In genomic region chr16:7867831-7868230, GRCh38 we compare ENCODE assay signal across 22 cellular contexts.
DNase-seq lines count a peak whose midpoint lies in the region; ATAC-seq, FAIRE-seq and TF ChIP-seq lines count a peak whose summit lies in the region.
"Had no signal": no experiment of that assay in that cellular context is flagged by ENCODE, and none has a peak within 500 bp of the region (broad histone marks: within the 10 kb centered on the region; RNA-seq: fewer than 3 reads in every experiment).

No MANE protein-coding gene starts in this region.

- POLR2A ChIA-PET in HepG2 (lab: Yijun Ruan, JAX), result no interaction called here

- no peaks in the 10 kb centered on the region for H4K20me1 ChIP-seq in HepG2 (ENCODE audit: insufficient read depth, low read length)

- no peak overlapping the region for H3K4me3 ChIP-seq in HepG2 (replicated peaks in 1 of 3; ENCODE audit: insufficient read depth in 1 of 3, low read depth in 2 of 3, low read length in 3 of 3)
- H3K4me3 ChIP-seq in right lobe of liver, result no peak overlapping the region
- H3K4me3 ChIP-seq in esophagus muscularis mucosa, result no peak overlapping the region
- H3K4me3 ChIP-seq: A549, GM12878, GM23248, HAP-1 had no signal

- no peak for TF ChIP-seq CTCF in HepG2 (CRISPR knock-in tag; IDR thresholded peaks at IDR 0.05)
- no peak for TF ChIP-seq CTCF in right lobe of liver (IDR thresholded peaks at IDR 0.05)
- TF ChIP-seq CTCF in esophagus muscularis mucosa (IDR thresholded peaks at IDR 0.05), result no peak

- WGBS in HepG2 (ENCODE audit: low lambda C conversion rate), result 10% methylated on average over 1 of the region's 1 CpG
- no CpG with 5 or more reads among the region's 1 CpG for WGBS in right lobe of liver (ENCODE audit: insufficient coverage, low coverage, low lambda C conversion rate, missing lambda C conversion rate)
- WGBS in esophagus muscularis mucosa, result 86% methylated on average over 1 of the region's 1 CpG

- H3K27ac ChIP-seq in HepG2 (ENCODE audit: extremely low read length, insufficient read depth, low read length) (no peak overlapping the region), right lobe of liver (no peak overlapping the region), esophagus muscularis mucosa (replicated peaks in 1 of 4) (no peak overlapping the region)
- H3K27ac ChIP-seq: 22Rv1, A549, C4-2B, GM23248, HL-60 had no signal

- FAIRE-seq in HepG2 (lab: Jason Lieb, UNC), result no peak
- FAIRE-seq: A549, GM12878, HTR-8/SVneo had no signal

- H3K9me3 ChIP-seq in HepG2 (ENCODE audit: low read length) (peaks cover 14% of the 10 kb centered on the region), right lobe of liver (no peaks in the 10 kb centered on the region), esophagus muscularis mucosa (peaks cover 0 to 11% (median 0%) of the 10 kb centered on the region in 4 donors)
- H3K9me3 ChIP-seq: Caco-2, HAP-1 had no signal

- no peak for TF ChIP-seq RAD21 in HepG2 (CRISPR knock-in tag; IDR thresholded peaks at IDR 0.05)

- intact Hi-C loops in HepG2 (cut with micrococcal nuclease; ENCODE audit: unreplicated experiment) (no loop called here), right lobe of liver (cut with DNase I) (no loop called here), esophagus muscularis mucosa (cut with DNase I) (no loop called here), left ventricle myocardium superior (cut with micrococcal nuclease) (no loop called here)

- no peaks in the 10 kb centered on the region for H3K36me3 ChIP-seq in HepG2 (replicated peaks in 1 of 2; ENCODE audit: control insufficient read depth in 1 of 2, insufficient read depth in 2 of 2, low read length in 2 of 2)
- no peaks in the 10 kb centered on the region for H3K36me3 ChIP-seq in right lobe of liver
- no peaks in the 10 kb centered on the region for H3K36me3 ChIP-seq in esophagus muscularis mucosa
- H3K36me3 ChIP-seq: HAP-1 had no signal

- ATAC-seq in HepG2 (no peak), right lobe of liver (no peak), left ventricle myocardium superior (no peak)
- ATAC-seq: A549, GM12878 had no signal

- H3K9ac ChIP-seq in HepG2 (ENCODE audit: insufficient read depth, low read depth, low read length), result no peak overlapping the region
- H3K9ac ChIP-seq: GM23248 had no signal

- CTCF ChIA-PET in HepG2 (lab: Yijun Ruan, JAX; ENCODE audit: low intra/inter-chr PET ratio, low total read pairs), result no interaction called here

- TF ChIP-seq POLR2A in HepG2 (IDR thresholded peaks at IDR 0.05; ENCODE audit: insufficient read depth in 1 of 2, low read depth in 2 of 2, low read length in 2 of 2), result no peak
- TF ChIP-seq POLR2A in right lobe of liver (IDR thresholded peaks at IDR 0.05), result no peak
- TF ChIP-seq POLR2A in esophagus muscularis mucosa (IDR thresholded peaks at IDR 0.05; ENCODE audit: low read depth), result no peak

- TF ChIP-seq EP300 in HepG2 (IDR thresholded peaks at IDR 0.05; ENCODE audit: low read depth in 2 of 2, low read length in 2 of 2) (no peak), HepG2 (CRISPR knock-in tag; IDR thresholded peaks at IDR 0.05; ENCODE audit: borderline replicate concordance) (no peak), esophagus muscularis mucosa (IDR thresholded peaks at IDR 0.05) (no peak)

- DNase-seq in HepG2 (ENCODE audit: low spot score) (no peak), right lobe of liver (no peak), RKO (ENCODE audit: low spot score) (peak; percentile 7), esophagus muscularis mucosa (ENCODE audit: extremely low spot score) (peak; percentile 70), NCI-H2081 (lab: John Stamatoyannopoulos, UW) (no peak), left ventricle myocardium superior (no peak), NCI-H345 (lab: John Stamatoyannopoulos, UW) (no peak)
- DNase-seq in activated CD4-positive, alpha-beta T cell treated with anti-CD3 and anti-CD28 coated beads for 4 hours, result no peak
- DNase-seq: AML-193; Caco-2; CD4-positive, alpha-beta T cell; DMS153; DMS79; GF-D8; GM23248 had no signal

- H3K4me2 ChIP-seq in HepG2 (ENCODE audit: low read depth, low read length), result no peak overlapping the region
- H3K4me2 ChIP-seq: A549 had no signal

- H3K27me3 ChIP-seq in HepG2 (ENCODE audit: control insufficient read depth in 1 of 2, insufficient read depth in 2 of 2, low read length in 2 of 2) (no peaks in the 10 kb centered on the region), right lobe of liver (no peaks in the 10 kb centered on the region), esophagus muscularis mucosa (no peaks in the 10 kb centered on the region)

- no TSS peak for BruUV-seq in HepG2 (replicated peaks; lab: Mats Ljungman, UMichigan)

- in situ Hi-C loops in HepG2 (cut with HindIII; ENCODE audit: extremely low pct_ligation_motif_present, low pct_unique_long_range_greater_than_20kb), result no loop called here

- no peaks in the 10 kb centered on the region for H3K79me2 ChIP-seq in HepG2 (ENCODE audit: insufficient read depth, low read length)

- H2AFZ ChIP-seq in HepG2 (ENCODE audit: low read length), result no peak overlapping the region
- H2AFZ ChIP-seq: GM23248 had no signal

- H3K4me1 ChIP-seq in HepG2 (ENCODE audit: insufficient read depth, low read length) (no peaks in the 10 kb centered on the region), right lobe of liver (no peaks in the 10 kb centered on the region), esophagus muscularis mucosa (no peaks in the 10 kb centered on the region)
- H3K4me1 ChIP-seq: A549, Caco-2, HAP-1 had no signal

TF ChIP-seq in HepG2, 621 proteins besides CTCF, POLR2A, EP300 and RAD21:
- TF ChIP-seq CREB1 (IDR thresholded peaks at IDR 0.05) (peak; percentile 50), CREB1 (CRISPR knock-in tag; IDR thresholded peaks at IDR 0.05) (no peak), NFIB (CRISPR knock-in tag; IDR thresholded peaks at IDR 0.05; ENCODE audit: borderline replicate concordance) (no peak), ATF7 (IDR thresholded peaks at IDR 0.05) (peak; percentile 43; the same call in 1 of the 2 replicates), ATF7 (CRISPR knock-in tag; IDR thresholded peaks at IDR 0.05) (no peak)
TF ChIP-seq in HepG2: peak in this region for 2.

Comparison
In these comparisons a context has a peak if more than half of its experiments do, and no peak if none do; other contexts are left out.
1. DNase-seq: peak in RKO (single experiment) and esophagus muscularis mucosa (single experiment); none in HepG2 (single experiment), right lobe of liver (0 of 3), NCI-H2081 (0 of 2), left ventricle myocardium superior (single experiment), activated CD4-positive, alpha-beta T cell treated with anti-CD3 and anti-CD28 coated beads for 4 hours (0 of 2) and NCI-H345 (single experiment).